Comparison of ENCODE assay signal across 11 cellular contexts in genomic region chr7:107622429-107622828, GRCh38. TPM values are rescaled to one million over a fixed set of nuclear protein-coding genes. Genes with fewer than 3 reads are reported as not detected.
A peak's percentile ranks its signal among the peaks of the same experiment; 100 is the strongest.
DNase-seq lines count a peak whose midpoint lies in the region; ATAC-seq and TF ChIP-seq lines count a peak whose summit lies in the region.
"Had no signal": no experiment of that assay in that cellular context is flagged by ENCODE, and none has a peak within 500 bp of the region (broad histone marks: within the 10 kb centered on the region; RNA-seq: fewer than 3 reads in every experiment).

No MANE protein-coding gene starts in this region.

- H3K4ac ChIP-seq in neuronal stem cell (ENCODE audit: low read length): no peak overlapping the region

- H3K9ac ChIP-seq in adipocyte (ENCODE audit: low read length) (no peak overlapping the region), neuronal stem cell (ENCODE audit: low read depth, low read length, poor library complexity) (no peak overlapping the region)
- H3K9ac ChIP-seq: parathyroid adenoma had no signal

- no peaks in the 10 kb centered on the region for H3K79me1 ChIP-seq in neuronal stem cell (ENCODE audit: low read depth, low read length)

- no peak overlapping the region for H4K91ac ChIP-seq in neuronal stem cell (ENCODE audit: low read depth, low read length, poor library complexity)

- WGBS in neuronal stem cell (ENCODE audit: extremely low coverage in 2 of 2, insufficient read length in 2 of 2, insufficient replicate concordance in 1 of 2), 2 donors: no CpG with 5 or more reads among the region's 1 CpG

- no peak overlapping the region for H2BK12ac ChIP-seq in neuronal stem cell (ENCODE audit: low read length)

- no peak overlapping the region for H2BK120ac ChIP-seq in neuronal stem cell (ENCODE audit: low read depth, low read length)

- no peak overlapping the region for H2BK5ac ChIP-seq in neuronal stem cell (ENCODE audit: low read length)

- no peak overlapping the region for H3K4me2 ChIP-seq in neuronal stem cell (ENCODE audit: insufficient read depth, low read length, poor library complexity, severe bottlenecking)

- H3K23ac ChIP-seq in neuronal stem cell (ENCODE audit: low read depth, low read length, poor library complexity): no peak overlapping the region

- H3K4me3 ChIP-seq in AG10803 (ENCODE audit: low read length) (no peak overlapping the region), adipocyte (ENCODE audit: low read length) (no peak overlapping the region), neuronal stem cell (ENCODE audit: low read length in 2 of 2) (no peak overlapping the region)

- H3K9me3 ChIP-seq in adipocyte (ENCODE audit: control insufficient read depth, low read length) (no peaks in the 10 kb centered on the region), neuronal stem cell (replicated peaks in 1 of 2; ENCODE audit: control insufficient read depth in 2 of 2, insufficient read depth in 1 of 2, low read depth in 1 of 2, low read length in 2 of 2) (no peaks in the 10 kb centered on the region)

- peak; percentile 17 for TF ChIP-seq CTCF in AG10803 (conservative IDR thresholded peaks at IDR 0.05; ENCODE audit: low read length)
- no peak for TF ChIP-seq CTCF in GM10266 (IDR thresholded peaks at IDR 0.05; ENCODE audit: control insufficient read depth, insufficient read depth, low read depth, missing control alignments)

- H2AK5ac ChIP-seq in neuronal stem cell (ENCODE audit: low read depth, low read length): no peak overlapping the region

- H3K27ac ChIP-seq in neuronal stem cell (replicated peaks; ENCODE audit: low read length): no peak overlapping the region
- H3K27ac ChIP-seq: parathyroid adenoma had no signal

- no peak overlapping the region for H4K8ac ChIP-seq in neuronal stem cell (ENCODE audit: low read depth, low read length)

- H3K18ac ChIP-seq in neuronal stem cell (ENCODE audit: low read length): no peak overlapping the region

- DNase-seq in AG10803 (ENCODE audit: low read depth) (peak; percentile 88), adipocyte (ENCODE audit: low read depth) (peak; percentile 43), kidney glomerular epithelial cell (lab: John Stamatoyannopoulos, UW) (peak; percentile 89), NCI-H1105 treated with DMSO at 0.1 percent for 48 hours (lab: John Stamatoyannopoulos, UW) (no peak), neuronal stem cell (ENCODE audit: low spot score) (no peak), GM10266 (ENCODE audit: extremely low spot score) (no peak)
- DNase-seq: DND-41, NCI-H446 had no signal

- peaks cover 5% of the 10 kb centered on the region for H3K36me3 ChIP-seq in adipocyte (ENCODE audit: control insufficient read depth, insufficient read depth, low read length, severe bottlenecking)
- H3K36me3 ChIP-seq in neuronal stem cell (replicated peaks in 1 of 2; ENCODE audit: control insufficient read depth in 2 of 2, insufficient read depth in 2 of 2, low read length in 2 of 2): peaks cover 0 to 16% of the 10 kb centered on the region in 2 donors

- no peak overlapping the region for H3K14ac ChIP-seq in neuronal stem cell (ENCODE audit: low read length)

- H3K4me1 ChIP-seq in adipocyte (ENCODE audit: control insufficient read depth, insufficient read depth, low read length) (peaks cover 11% of the 10 kb centered on the region), neuronal stem cell (ENCODE audit: control insufficient read depth in 2 of 2, insufficient read depth in 1 of 2, low read depth in 1 of 2, low read length in 2 of 2) (no peaks in the 10 kb centered on the region)
- H3K4me1 ChIP-seq: parathyroid adenoma had no signal

- H2BK15ac ChIP-seq in neuronal stem cell (ENCODE audit: low read length): no peak overlapping the region

- H3K27me3 ChIP-seq in adipocyte (replicated peaks; ENCODE audit: control insufficient read depth, insufficient read depth, low read length) (no peaks in the 10 kb centered on the region), neuronal stem cell (ENCODE audit: control insufficient read depth in 3 of 3, insufficient read depth in 3 of 3, low read depth in 1 of 3, low read length in 3 of 3) (no peaks in the 10 kb centered on the region)

- ATAC-seq in HG03342 (IDR thresholded peaks at IDR 0.05; ENCODE audit: unreplicated experiment) (peak; percentile 40), GM21786 (IDR thresholded peaks at IDR 0.05; ENCODE audit: unreplicated experiment) (no peak)

- H2AFZ ChIP-seq in neuronal stem cell (ENCODE audit: low read length): no peak overlapping the region
- H2AFZ ChIP-seq: parathyroid adenoma had no signal

RNA-seq across cellular contexts. Expression of gene SLC26A4, which starts 38.2 kb away (rescaled TPM):
- polyA plus RNA-seq in neuronal stem cell (2013, experiment 1 of 2): 0.07 TPM
- 0.10 TPM for polyA plus RNA-seq in neuronal stem cell (2013, experiment 2 of 2)

RNA-seq across cellular contexts. Expression of gene BCAP29, which starts 42.4 kb away (rescaled TPM):
- polyA plus RNA-seq in neuronal stem cell (2013, experiment 1 of 2): 21.3 TPM
- polyA plus RNA-seq in neuronal stem cell (2013, experiment 2 of 2): 20.5 TPM

RNA-seq across cellular contexts. Expression of gene DUS4L, which starts 58.7 kb away (rescaled TPM):
- 9.9 TPM for polyA plus RNA-seq in neuronal stem cell (2013, experiment 1 of 2)
- 10.1 TPM for polyA plus RNA-seq in neuronal stem cell (2013, experiment 2 of 2)

RNA-seq across cellular contexts. Expression of gene COG5, which starts 58.7 kb away (rescaled TPM):
- polyA plus RNA-seq in neuronal stem cell (2013, experiment 1 of 2): 16.0 TPM
- polyA plus RNA-seq in neuronal stem cell (2013, experiment 2 of 2): 15.2 TPM

Comparison
In these comparisons a context has a peak if more than half of its experiments do, and no peak if none do; other contexts are left out.
1. DNase-seq: peak in AG10803 (single experiment), adipocyte (single experiment) and kidney glomerular epithelial cell (single experiment); none in NCI-H1105 treated with DMSO at 0.1 percent for 48 hours (single experiment), neuronal stem cell (single experiment) and GM10266 (single experiment).